In the genomic region with DNA sequence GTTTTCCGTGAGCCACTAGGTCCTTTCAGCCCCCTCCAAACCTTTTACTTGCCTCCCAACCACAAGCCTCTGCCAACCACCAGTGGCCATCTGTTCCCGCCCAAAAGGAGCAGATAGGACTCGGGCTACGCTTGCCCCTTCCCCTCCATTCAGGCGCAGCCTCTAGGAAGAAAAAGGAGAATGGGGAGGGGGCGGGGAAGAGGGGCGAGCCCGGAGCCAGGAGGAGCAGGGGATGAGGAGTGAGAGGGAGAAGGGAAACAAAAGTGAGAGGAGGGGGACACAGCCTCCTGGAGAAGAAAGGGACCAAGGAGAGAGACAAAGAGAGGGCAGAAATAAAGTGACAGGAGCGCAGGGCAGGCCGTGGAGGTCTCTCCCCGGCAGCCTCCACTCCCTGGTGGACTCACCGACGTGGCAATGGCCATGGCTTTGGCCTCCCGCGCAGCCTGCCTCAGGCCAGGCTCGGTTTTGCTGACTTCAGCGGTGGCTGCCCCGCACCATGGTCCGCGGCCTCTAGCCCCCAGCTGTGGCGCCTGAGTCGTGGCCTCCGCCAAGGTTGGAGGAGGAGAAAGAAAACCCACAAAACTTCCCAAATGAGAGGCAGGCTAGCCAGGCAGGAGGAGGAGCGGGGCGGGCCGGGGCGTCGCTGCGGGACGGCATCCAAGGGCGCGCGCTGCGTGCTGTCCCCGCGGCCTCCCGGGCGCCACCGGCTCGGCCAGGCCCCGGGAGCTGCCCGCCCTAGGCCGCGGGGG, we compare ENCODE assay signal across 9 cellular contexts.
DNase-seq lines count a peak whose midpoint lies in the region; ATAC-seq and TF ChIP-seq lines count a peak whose summit lies in the region.
"Had no signal": no experiment of that assay in that cellular context is flagged by ENCODE, and none has a peak within 500 bp of the region (broad histone marks: within the 10 kb centered on the region; RNA-seq: fewer than 3 reads in every experiment).

A gene with protein sequence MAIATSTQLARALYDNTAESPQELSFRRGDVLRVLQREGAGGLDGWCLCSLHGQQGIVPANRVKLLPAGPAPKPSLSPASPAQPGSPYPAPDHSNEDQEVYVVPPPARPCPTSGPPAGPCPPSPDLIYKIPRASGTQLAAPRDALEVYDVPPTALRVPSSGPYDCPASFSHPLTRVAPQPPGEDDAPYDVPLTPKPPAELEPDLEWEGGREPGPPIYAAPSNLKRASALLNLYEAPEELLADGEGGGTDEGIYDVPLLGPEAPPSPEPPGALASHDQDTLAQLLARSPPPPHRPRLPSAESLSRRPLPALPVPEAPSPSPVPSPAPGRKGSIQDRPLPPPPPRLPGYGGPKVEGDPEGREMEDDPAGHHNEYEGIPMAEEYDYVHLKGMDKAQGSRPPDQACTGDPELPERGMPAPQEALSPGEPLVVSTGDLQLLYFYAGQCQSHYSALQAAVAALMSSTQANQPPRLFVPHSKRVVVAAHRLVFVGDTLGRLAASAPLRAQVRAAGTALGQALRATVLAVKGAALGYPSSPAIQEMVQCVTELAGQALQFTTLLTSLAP (minus strand): TSS at position 569 of the 749 bp plus-strand sequence. CDS start 147 bp downstream, at position 422.

- peak within 1 kb of the TSS; percentile 32 to 42 for H3K4me3 Mint-ChIP-seq in stimulated activated naive CD8-positive, alpha-beta T cell treated with anti-CD3 and anti-CD28 coated beads, Interleukin-15, amount 100 ng/mL, for 72 hours
- H3K4me3 Mint-ChIP-seq in nephron: peak within 1 kb of the TSS; percentile 94 to 99 (median 96)
- no peak within 1 kb of the TSS for H3K4me3 Mint-ChIP-seq in stimulated activated memory B cell treated with anti-CD40 and anti-IgM and Interleukin-4, amounts not matched to agents 10 μg/mL and 1 μg/mL and 100 μg/mL, for 72 hours

- H3K9me3 Mint-ChIP-seq in stimulated activated naive CD8-positive, alpha-beta T cell treated with anti-CD3 and anti-CD28 coated beads, Interleukin-15, amount 100 ng/mL, for 72 hours: no peaks in the 10 kb centered on the region
- H3K9me3 Mint-ChIP-seq in nephron: no peaks in the 10 kb centered on the region
- H3K9me3 Mint-ChIP-seq in stimulated activated memory B cell treated with anti-CD40 and anti-IgM and Interleukin-4, amounts not matched to agents 10 μg/mL and 1 μg/mL and 100 μg/mL, for 72 hours: no peaks in the 10 kb centered on the region

- peaks cover 6% of the 10 kb centered on the region for H3K4me1 Mint-ChIP-seq in stimulated activated naive CD8-positive, alpha-beta T cell treated with anti-CD3 and anti-CD28 coated beads, Interleukin-15, amount 100 ng/mL, for 72 hours
- peaks cover 44% of the 10 kb centered on the region for H3K4me1 Mint-ChIP-seq in nephron
- no peaks in the 10 kb centered on the region for H3K4me1 Mint-ChIP-seq in stimulated activated memory B cell treated with anti-CD40 and anti-IgM and Interleukin-4, amounts not matched to agents 10 μg/mL and 1 μg/mL and 100 μg/mL, for 72 hours

- DNase-seq in stimulated activated naive CD8-positive, alpha-beta T cell treated with anti-CD3 and anti-CD28 coated beads, Interleukin-15, amount 100 ng/mL, for 72 hours: no peak
- no peak for DNase-seq in stimulated activated naive CD8-positive, alpha-beta T cell treated with anti-CD3 and anti-CD28 coated beads, Interleukin-15, Interleukin-2, amounts not matched to agents 100 U/mL and 50 U/mL, for 24 hours
- DNase-seq in globus pallidus (ENCODE audit: low spot score) (peak; percentile 67), NCI-H2029 treated with DMSO at 0.1 percent for 48 hours (lab: John Stamatoyannopoulos, UW) (no peak)
- DNase-seq: SHP77 had no signal

- no peak for TF ChIP-seq CTCF in nephron (IDR thresholded peaks at IDR 0.05; ENCODE audit: unreplicated experiment in 3 of 3)

- H3K27me3 Mint-ChIP-seq in stimulated activated naive CD8-positive, alpha-beta T cell treated with anti-CD3 and anti-CD28 coated beads, Interleukin-15, amount 100 ng/mL, for 72 hours: peaks cover 50% of the 10 kb centered on the region
- H3K27me3 Mint-ChIP-seq in nephron (ENCODE audit: low read depth): peaks cover 4% of the 10 kb centered on the region
- H3K27me3 Mint-ChIP-seq in stimulated activated memory B cell treated with anti-CD40 and anti-IgM and Interleukin-4, amounts not matched to agents 10 μg/mL and 1 μg/mL and 100 μg/mL, for 72 hours: peaks cover 50% of the 10 kb centered on the region

- ATAC-seq in stimulated activated naive CD8-positive, alpha-beta T cell treated with anti-CD3 and anti-CD28 coated beads, Interleukin-15, amount 100 ng/mL, for 72 hours: peak; percentile 11
- ATAC-seq in stimulated activated naive CD8-positive, alpha-beta T cell treated with anti-CD3 and anti-CD28 coated beads, Interleukin-15, Interleukin-2, amounts not matched to agents 100 U/mL and 50 U/mL, for 24 hours: no peak
- ATAC-seq in HG03135 (IDR thresholded peaks at IDR 0.05; ENCODE audit: unreplicated experiment) (no peak), GM21825 (IDR thresholded peaks at IDR 0.05; ENCODE audit: unreplicated experiment) (no peak)
- no peak for ATAC-seq in stimulated activated memory B cell treated with anti-CD40 and anti-IgM and Interleukin-4, amounts not matched to agents 10 μg/mL and 1 μg/mL and 100 μg/mL, for 72 hours

- no peak within 1 kb of the TSS for H3K27ac Mint-ChIP-seq in stimulated activated naive CD8-positive, alpha-beta T cell treated with anti-CD3 and anti-CD28 coated beads, Interleukin-15, amount 100 ng/mL, for 72 hours
- peak within 1 kb of the TSS; percentile 98 to 99 (median 99) for H3K27ac Mint-ChIP-seq in nephron
- no peak within 1 kb of the TSS for H3K27ac Mint-ChIP-seq in stimulated activated memory B cell treated with anti-CD40 and anti-IgM and Interleukin-4, amounts not matched to agents 10 μg/mL and 1 μg/mL and 100 μg/mL, for 72 hours

- H3K36me3 Mint-ChIP-seq in nephron (ENCODE audit: low read depth): peaks cover 19% of the 10 kb centered on the region
- H3K36me3 Mint-ChIP-seq in stimulated activated memory B cell treated with anti-CD40 and anti-IgM and Interleukin-4, amounts not matched to agents 10 μg/mL and 1 μg/mL and 100 μg/mL, for 72 hours: no peaks in the 10 kb centered on the region

Comparison
In these comparisons a context has a peak if more than half of its experiments do, and no peak if none do; other contexts are left out.
1. H3K27ac Mint-ChIP-seq: peak in nephron (3 of 3); none in stimulated activated naive CD8-positive, alpha-beta T cell treated with anti-CD3 and anti-CD28 coated beads, Interleukin-15, amount 100 ng/mL, for 72 hours (0 of 2) and stimulated activated memory B cell treated with anti-CD40 and anti-IgM and Interleukin-4, amounts not matched to agents 10 μg/mL and 1 μg/mL and 100 μg/mL, for 72 hours (single experiment).